ENCODE assay signal across 10 cellular contexts in the genomic region with DNA sequence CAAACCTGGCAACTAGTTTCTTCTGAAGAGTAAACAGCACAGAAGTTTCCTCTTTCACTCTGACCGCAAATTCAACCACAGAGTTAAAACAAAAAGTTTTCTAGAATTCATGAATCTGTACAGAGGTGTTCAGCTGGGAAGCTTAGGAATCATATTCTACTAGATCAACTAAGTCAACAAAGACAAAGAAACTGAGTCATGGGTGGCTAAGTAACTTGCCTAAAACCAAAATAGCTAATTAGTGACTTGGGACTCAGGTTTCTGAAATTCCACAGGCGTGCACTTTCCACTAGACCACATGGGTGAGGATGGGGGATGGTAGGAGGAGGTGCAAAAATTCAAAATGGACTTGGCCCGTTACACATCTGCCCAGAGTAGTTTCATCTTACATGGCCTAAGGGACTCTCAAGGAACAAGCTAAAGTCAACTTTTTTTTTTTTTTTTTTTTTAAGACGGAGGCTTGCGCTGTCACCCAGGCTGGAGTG. TPM values are rescaled to one million over a fixed set of nuclear protein-coding genes. Genes with fewer than 3 reads are reported as not detected.
A peak's percentile ranks its signal among the peaks of the same experiment; 100 is the strongest.
DNase-seq lines count a peak whose midpoint lies in the region; ATAC-seq and TF ChIP-seq lines count a peak whose summit lies in the region.
"Had no signal": no experiment of that assay in that cellular context is flagged by ENCODE, and none has a peak within 500 bp of the region (broad histone marks: within the 10 kb centered on the region; RNA-seq: fewer than 3 reads in every experiment).

No MANE protein-coding gene starts in this region.

- peak overlapping the region; percentile 48 for H3K27ac Mint-ChIP-seq in WTC11
- no peak overlapping the region for H3K27ac Mint-ChIP-seq in activated naive CD8-positive, alpha-beta T cell treated with anti-CD3 and anti-CD28 coated beads, Interleukin-2, amount 50 U/mL, for 24 hours
- H3K27ac Mint-ChIP-seq: activated naive CD8-positive, alpha-beta T cell treated with anti-CD3 and anti-CD28 coated beads, Interleukin-2, amount 10 ng/mL, durations not matched to agents 7 days and 5 days had no signal

- H3K4me1 Mint-ChIP-seq in WTC11: peaks cover 51% of the 10 kb centered on the region
- peaks cover 5% of the 10 kb centered on the region for H3K4me1 Mint-ChIP-seq in activated naive CD8-positive, alpha-beta T cell treated with anti-CD3 and anti-CD28 coated beads, Interleukin-2, amount 50 U/mL, for 24 hours

- H3K4me3 Mint-ChIP-seq in WTC11: no peak overlapping the region
- H3K4me3 Mint-ChIP-seq in activated naive CD8-positive, alpha-beta T cell treated with anti-CD3 and anti-CD28 coated beads, Interleukin-2, amount 50 U/mL, for 24 hours: no peak overlapping the region
- H3K4me3 Mint-ChIP-seq: activated naive CD8-positive, alpha-beta T cell treated with anti-CD3 and anti-CD28 coated beads, Interleukin-2, amount 10 ng/mL, durations not matched to agents 7 days and 5 days; naive B cell had no signal

- no peaks in the 10 kb centered on the region for H3K9me3 Mint-ChIP-seq in WTC11
- H3K9me3 Mint-ChIP-seq in activated naive CD8-positive, alpha-beta T cell treated with anti-CD3 and anti-CD28 coated beads, Interleukin-2, amount 50 U/mL, for 24 hours: no peaks in the 10 kb centered on the region
- H3K9me3 Mint-ChIP-seq: activated naive CD8-positive, alpha-beta T cell treated with anti-CD3 and anti-CD28 coated beads, Interleukin-2, amount 10 ng/mL, durations not matched to agents 7 days and 5 days had no signal

- ATAC-seq in GM18909 (IDR thresholded peaks at IDR 0.05; ENCODE audit: poor library complexity, unreplicated experiment): peak; percentile 58
- peak; percentile 66 for ATAC-seq in HG03108 (IDR thresholded peaks at IDR 0.05; ENCODE audit: unreplicated experiment)
- no peak for ATAC-seq in WTC11
- ATAC-seq in activated naive CD8-positive, alpha-beta T cell treated with anti-CD3 and anti-CD28 coated beads, Interleukin-2, amount 50 U/mL, for 24 hours: no peak

- H3K27me3 Mint-ChIP-seq in WTC11 (ENCODE audit: low read depth): no peaks in the 10 kb centered on the region
- H3K27me3 Mint-ChIP-seq in activated naive CD8-positive, alpha-beta T cell treated with anti-CD3 and anti-CD28 coated beads, Interleukin-2, amount 50 U/mL, for 24 hours: peaks cover 11% of the 10 kb centered on the region

- POLR2A ChIA-PET in WTC11 (lab: Charles Lee): interaction anchor here (1.1 kb wide), 1 partner anchor 10 kb away, joined by 3 read pairs; no protein-coding TSS in a partner anchor

- CTCF ChIA-PET in WTC11 (lab: Charles Lee): interaction anchor here (0.6 to 1.0 kb wide), 2 partner anchors 21 to 192 kb away, joined by 3 read pairs; no protein-coding TSS in a partner anchor

- no peaks in the 10 kb centered on the region for H3K36me3 Mint-ChIP-seq in WTC11
- no peaks in the 10 kb centered on the region for H3K36me3 Mint-ChIP-seq in activated naive CD8-positive, alpha-beta T cell treated with anti-CD3 and anti-CD28 coated beads, Interleukin-2, amount 50 U/mL, for 24 hours (ENCODE audit: low read depth)
- H3K36me3 Mint-ChIP-seq: activated naive CD8-positive, alpha-beta T cell treated with anti-CD3 and anti-CD28 coated beads, Interleukin-2, amount 10 ng/mL, durations not matched to agents 7 days and 5 days; naive B cell had no signal

- TF ChIP-seq CTCF in WTC11 (IDR thresholded peaks at IDR 0.05): no peak
- TF ChIP-seq CTCF in GM13976 (IDR thresholded peaks at IDR 0.05; ENCODE audit: borderline replicate concordance, control extremely low read depth, extremely low read depth, insufficient read depth, missing control alignments): no peak

- no peak for DNase-seq in WTC11 (ENCODE audit: low spot score)
- DNase-seq in renal cortical epithelial cell (ENCODE audit: low read depth): peak; percentile 99
- DNase-seq in activated naive CD8-positive, alpha-beta T cell treated with anti-CD3 and anti-CD28 coated beads, Interleukin-2, amount 50 U/mL, for 24 hours: no peak
- DNase-seq in GM13976 (ENCODE audit: low spot score): no peak
- no peak for DNase-seq in NCI-H128 (lab: John Stamatoyannopoulos, UW; ENCODE audit: unreplicated experiment)
- DNase-seq: activated naive CD8-positive, alpha-beta T cell treated with anti-CD3 and anti-CD28 coated beads, Interleukin-2, amount 10 ng/mL, durations not matched to agents 7 days and 5 days; naive B cell; NCI-H2081 treated with DMSO at 0.1 percent for 48 hours had no signal

- in situ Hi-C loops in GM13976 (cut with MboI; ENCODE audit: low sequenced_read_pairs, unreplicated experiment): no loop called here

TF ChIP-seq in WTC11, 78 proteins besides CTCF, POLR2A, EP300 and RAD21:
- TF ChIP-seq, protein P1, sequence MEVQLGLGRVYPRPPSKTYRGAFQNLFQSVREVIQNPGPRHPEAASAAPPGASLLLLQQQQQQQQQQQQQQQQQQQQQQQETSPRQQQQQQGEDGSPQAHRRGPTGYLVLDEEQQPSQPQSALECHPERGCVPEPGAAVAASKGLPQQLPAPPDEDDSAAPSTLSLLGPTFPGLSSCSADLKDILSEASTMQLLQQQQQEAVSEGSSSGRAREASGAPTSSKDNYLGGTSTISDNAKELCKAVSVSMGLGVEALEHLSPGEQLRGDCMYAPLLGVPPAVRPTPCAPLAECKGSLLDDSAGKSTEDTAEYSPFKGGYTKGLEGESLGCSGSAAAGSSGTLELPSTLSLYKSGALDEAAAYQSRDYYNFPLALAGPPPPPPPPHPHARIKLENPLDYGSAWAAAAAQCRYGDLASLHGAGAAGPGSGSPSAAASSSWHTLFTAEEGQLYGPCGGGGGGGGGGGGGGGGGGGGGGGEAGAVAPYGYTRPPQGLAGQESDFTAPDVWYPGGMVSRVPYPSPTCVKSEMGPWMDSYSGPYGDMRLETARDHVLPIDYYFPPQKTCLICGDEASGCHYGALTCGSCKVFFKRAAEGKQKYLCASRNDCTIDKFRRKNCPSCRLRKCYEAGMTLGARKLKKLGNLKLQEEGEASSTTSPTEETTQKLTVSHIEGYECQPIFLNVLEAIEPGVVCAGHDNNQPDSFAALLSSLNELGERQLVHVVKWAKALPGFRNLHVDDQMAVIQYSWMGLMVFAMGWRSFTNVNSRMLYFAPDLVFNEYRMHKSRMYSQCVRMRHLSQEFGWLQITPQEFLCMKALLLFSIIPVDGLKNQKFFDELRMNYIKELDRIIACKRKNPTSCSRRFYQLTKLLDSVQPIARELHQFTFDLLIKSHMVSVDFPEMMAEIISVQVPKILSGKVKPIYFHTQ (CRISPR knock-in tag; IDR thresholded peaks at IDR 0.05): no peak
- TF ChIP-seq NR3C1 (CRISPR knock-in tag; conservative IDR thresholded peaks at IDR 0.05; ENCODE audit: low read depth) (no peak), ZNF232 (CRISPR knock-in tag; IDR thresholded peaks at IDR 0.05) (no peak), OVOL2 (CRISPR knock-in tag; IDR thresholded peaks at IDR 0.05; ENCODE audit: borderline replicate concordance) (no peak), PRRX2 (CRISPR knock-in tag; IDR thresholded peaks at IDR 0.05) (no peak), CBFB (CRISPR knock-in tag; IDR thresholded peaks at IDR 0.05; ENCODE audit: low read depth) (no peak), SP1 (CRISPR knock-in tag; conservative IDR thresholded peaks at IDR 0.05) (no peak), FOXP1 (CRISPR knock-in tag; IDR thresholded peaks at IDR 0.05; ENCODE audit: borderline replicate concordance) (no peak), MYBL2 (CRISPR knock-in tag; IDR thresholded peaks at IDR 0.05) (no peak), NR2C2 (CRISPR knock-in tag; IDR thresholded peaks at IDR 0.05) (no peak), TEAD1 (CRISPR knock-in tag; IDR thresholded peaks at IDR 0.05) (no peak), MXD4 (CRISPR knock-in tag; IDR thresholded peaks at IDR 0.05; ENCODE audit: borderline replicate concordance) (no peak)
- TF ChIP-seq, protein P2, sequence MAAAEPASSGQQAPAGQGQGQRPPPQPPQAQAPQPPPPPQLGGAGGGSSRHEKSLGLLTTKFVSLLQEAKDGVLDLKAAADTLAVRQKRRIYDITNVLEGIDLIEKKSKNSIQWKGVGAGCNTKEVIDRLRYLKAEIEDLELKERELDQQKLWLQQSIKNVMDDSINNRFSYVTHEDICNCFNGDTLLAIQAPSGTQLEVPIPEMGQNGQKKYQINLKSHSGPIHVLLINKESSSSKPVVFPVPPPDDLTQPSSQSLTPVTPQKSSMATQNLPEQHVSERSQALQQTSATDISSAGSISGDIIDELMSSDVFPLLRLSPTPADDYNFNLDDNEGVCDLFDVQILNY (CRISPR knock-in tag; IDR thresholded peaks at IDR 0.05): no peak
- TF ChIP-seq, protein P3, sequence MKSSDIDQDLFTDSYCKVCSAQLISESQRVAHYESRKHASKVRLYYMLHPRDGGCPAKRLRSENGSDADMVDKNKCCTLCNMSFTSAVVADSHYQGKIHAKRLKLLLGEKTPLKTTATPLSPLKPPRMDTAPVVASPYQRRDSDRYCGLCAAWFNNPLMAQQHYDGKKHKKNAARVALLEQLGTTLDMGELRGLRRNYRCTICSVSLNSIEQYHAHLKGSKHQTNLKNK (CRISPR knock-in tag; IDR thresholded peaks at IDR 0.05): no peak

RNA-seq across cellular contexts. Expression of a gene that starts 25.8 kb away (rescaled TPM):
- total RNA-seq in WTC11 (2021): 83.3 to 88.4 TPM (median 86.4 TPM) in 3 replicates
- 34.7 and 114 TPM in 2 replicates for total RNA-seq in renal cortical epithelial cell

Comparison
In these comparisons a context has a peak if more than half of its experiments do, and no peak if none do; other contexts are left out.
1. ATAC-seq: peak in GM18909 (single experiment) and HG03108 (single experiment); none in WTC11 (single experiment) and activated naive CD8-positive, alpha-beta T cell treated with anti-CD3 and anti-CD28 coated beads, Interleukin-2, amount 50 U/mL, for 24 hours (single experiment).